Comparison of ENCODE assay signal across 1 cellular context in the genomic region with DNA sequence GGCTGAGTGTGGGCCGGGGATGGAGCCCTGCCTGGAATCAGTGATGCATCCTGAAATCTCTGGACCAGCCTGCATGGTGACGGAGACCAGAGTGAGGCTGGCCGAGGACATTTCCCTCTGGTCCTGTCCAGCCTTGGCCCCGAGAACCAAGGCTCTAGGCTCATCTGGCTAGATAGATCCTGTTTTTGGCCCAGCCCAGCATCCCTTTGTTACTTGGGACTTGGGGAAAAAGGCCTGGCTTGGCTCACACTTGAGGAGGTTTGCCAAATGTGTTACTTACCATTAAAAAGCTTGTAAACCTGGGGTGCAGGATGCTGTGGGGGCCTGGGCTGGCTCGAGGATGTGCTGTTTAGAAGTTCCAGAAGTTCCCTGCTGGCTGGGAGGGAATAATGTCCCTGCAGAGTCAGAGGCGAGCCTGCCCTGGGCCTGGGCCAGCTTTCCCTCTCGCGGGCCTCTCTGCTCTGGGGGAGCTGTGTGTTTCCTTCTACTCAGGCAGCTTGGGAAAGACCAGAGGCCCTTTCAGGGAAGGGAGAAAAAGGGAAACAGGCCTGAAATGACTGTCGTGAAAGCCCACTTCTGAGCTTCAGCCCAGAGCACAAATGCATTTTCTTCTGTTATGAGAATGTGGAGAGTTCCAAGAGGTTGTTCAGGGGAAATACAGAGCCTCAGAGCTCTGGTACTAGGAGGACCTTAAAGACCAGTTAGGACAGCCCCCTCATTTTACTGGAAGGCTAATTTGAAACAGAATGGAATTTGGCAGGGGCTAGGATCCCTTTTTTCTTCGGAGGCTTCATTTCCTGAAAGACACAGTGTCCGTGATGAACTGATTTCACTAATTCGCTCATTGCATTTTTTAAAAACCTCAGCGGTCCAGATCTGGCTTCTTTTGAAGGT.
TF ChIP-seq lines count a peak whose summit lies in the region.

No MANE protein-coding gene starts in this region.

TF ChIP-seq in HepG2, 621 proteins besides CTCF, POLR2A, EP300 and RAD21 (continued from another document and continues in another):
- TF ChIP-seq, protein P1, sequence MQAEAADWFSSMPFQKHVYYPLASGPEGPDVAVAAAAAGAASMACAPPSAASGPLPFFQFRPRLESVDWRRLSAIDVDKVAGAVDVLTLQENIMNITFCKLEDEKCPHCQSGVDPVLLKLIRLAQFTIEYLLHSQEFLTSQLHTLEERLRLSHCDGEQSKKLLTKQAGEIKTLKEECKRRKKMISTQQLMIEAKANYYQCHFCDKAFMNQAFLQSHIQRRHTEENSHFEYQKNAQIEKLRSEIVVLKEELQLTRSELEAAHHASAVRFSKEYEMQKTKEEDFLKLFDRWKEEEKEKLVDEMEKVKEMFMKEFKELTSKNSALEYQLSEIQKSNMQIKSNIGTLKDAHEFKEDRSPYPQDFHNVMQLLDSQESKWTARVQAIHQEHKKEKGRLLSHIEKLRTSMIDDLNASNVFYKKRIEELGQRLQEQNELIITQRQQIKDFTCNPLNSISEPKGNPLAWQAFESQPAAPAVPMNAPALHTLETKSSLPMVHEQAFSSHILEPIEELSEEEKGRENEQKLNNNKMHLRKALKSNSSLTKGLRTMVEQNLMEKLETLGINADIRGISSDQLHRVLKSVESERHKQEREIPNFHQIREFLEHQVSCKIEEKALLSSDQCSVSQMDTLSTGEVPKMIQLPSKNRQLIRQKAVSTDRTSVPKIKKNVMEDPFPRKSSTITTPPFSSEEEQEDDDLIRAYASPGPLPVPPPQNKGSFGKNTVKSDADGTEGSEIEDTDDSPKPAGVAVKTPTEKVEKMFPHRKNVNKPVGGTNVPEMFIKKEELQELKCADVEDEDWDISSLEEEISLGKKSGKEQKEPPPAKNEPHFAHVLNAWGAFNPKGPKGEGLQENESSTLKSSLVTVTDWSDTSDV (CRISPR knock-in tag; IDR thresholded peaks at IDR 0.05), result no peak
- no peak for TF ChIP-seq CENPT (CRISPR knock-in tag; IDR thresholded peaks at IDR 0.05; ENCODE audit: low read depth)
- TF ChIP-seq MZF1 (CRISPR knock-in tag; IDR thresholded peaks at IDR 0.05; ENCODE audit: borderline replicate concordance), result no peak
- TF ChIP-seq, protein P2, sequence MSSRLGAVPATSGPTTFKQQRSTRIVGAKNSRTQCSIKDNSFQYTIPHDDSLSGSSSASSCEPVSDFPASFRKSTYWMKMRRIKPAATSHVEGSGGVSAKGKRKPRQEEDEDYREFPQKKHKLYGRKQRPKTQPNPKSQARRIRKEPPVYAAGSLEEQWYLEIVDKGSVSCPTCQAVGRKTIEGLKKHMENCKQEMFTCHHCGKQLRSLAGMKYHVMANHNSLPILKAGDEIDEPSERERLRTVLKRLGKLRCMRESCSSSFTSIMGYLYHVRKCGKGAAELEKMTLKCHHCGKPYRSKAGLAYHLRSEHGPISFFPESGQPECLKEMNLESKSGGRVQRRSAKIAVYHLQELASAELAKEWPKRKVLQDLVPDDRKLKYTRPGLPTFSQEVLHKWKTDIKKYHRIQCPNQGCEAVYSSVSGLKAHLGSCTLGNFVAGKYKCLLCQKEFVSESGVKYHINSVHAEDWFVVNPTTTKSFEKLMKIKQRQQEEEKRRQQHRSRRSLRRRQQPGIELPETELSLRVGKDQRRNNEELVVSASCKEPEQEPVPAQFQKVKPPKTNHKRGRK (CRISPR knock-in tag; IDR thresholded peaks at IDR 0.05), result no peak
- no peak for TF ChIP-seq HNRNPUL1 (IDR thresholded peaks at IDR 0.05; ENCODE audit: low read depth, low read length)
- TF ChIP-seq RNF2 (conservative IDR thresholded peaks at IDR 0.05; ENCODE audit: low read depth), result no peak
- no peak for TF ChIP-seq ZNF383 (CRISPR knock-in tag; IDR thresholded peaks at IDR 0.05; ENCODE audit: borderline replicate concordance)
- no peak for TF ChIP-seq LCORL (IDR thresholded peaks at IDR 0.05)
- no peak for TF ChIP-seq LCORL (CRISPR knock-in tag; IDR thresholded peaks at IDR 0.05)
- TF ChIP-seq ZNF496 (CRISPR knock-in tag; IDR thresholded peaks at IDR 0.05; ENCODE audit: insufficient replicate concordance), result no peak
- no peak for TF ChIP-seq HIVEP1 (CRISPR knock-in tag; IDR thresholded peaks at IDR 0.05)
- TF ChIP-seq TGIF2 (CRISPR knock-in tag; IDR thresholded peaks at IDR 0.05), result no peak
- no peak for TF ChIP-seq ZSCAN21 (CRISPR knock-in tag; IDR thresholded peaks at IDR 0.05; ENCODE audit: borderline replicate concordance)
- TF ChIP-seq SRSF4 (IDR thresholded peaks at IDR 0.05; ENCODE audit: low read depth, low read length, poor library complexity, severe bottlenecking), result no peak
- TF ChIP-seq NFATC3 (CRISPR knock-in tag; IDR thresholded peaks at IDR 0.05), result no peak
- TF ChIP-seq, protein P3, sequence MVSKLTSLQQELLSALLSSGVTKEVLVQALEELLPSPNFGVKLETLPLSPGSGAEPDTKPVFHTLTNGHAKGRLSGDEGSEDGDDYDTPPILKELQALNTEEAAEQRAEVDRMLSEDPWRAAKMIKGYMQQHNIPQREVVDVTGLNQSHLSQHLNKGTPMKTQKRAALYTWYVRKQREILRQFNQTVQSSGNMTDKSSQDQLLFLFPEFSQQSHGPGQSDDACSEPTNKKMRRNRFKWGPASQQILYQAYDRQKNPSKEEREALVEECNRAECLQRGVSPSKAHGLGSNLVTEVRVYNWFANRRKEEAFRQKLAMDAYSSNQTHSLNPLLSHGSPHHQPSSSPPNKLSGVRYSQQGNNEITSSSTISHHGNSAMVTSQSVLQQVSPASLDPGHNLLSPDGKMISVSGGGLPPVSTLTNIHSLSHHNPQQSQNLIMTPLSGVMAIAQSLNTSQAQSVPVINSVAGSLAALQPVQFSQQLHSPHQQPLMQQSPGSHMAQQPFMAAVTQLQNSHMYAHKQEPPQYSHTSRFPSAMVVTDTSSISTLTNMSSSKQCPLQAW (CRISPR knock-in tag; IDR thresholded peaks at IDR 0.05), result peak; percentile 62; the same call in 1 of the 2 replicates
- no peak for TF ChIP-seq ZSCAN31 (CRISPR knock-in tag; IDR thresholded peaks at IDR 0.05; ENCODE audit: low read depth)
- TF ChIP-seq, protein P4, sequence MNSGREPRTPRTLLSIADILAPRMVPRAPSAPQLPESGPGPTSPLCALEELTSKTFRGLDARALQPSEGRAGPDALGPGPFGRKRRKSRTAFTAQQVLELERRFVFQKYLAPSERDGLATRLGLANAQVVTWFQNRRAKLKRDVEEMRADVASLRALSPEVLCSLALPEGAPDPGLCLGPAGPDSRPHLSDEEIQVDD (CRISPR knock-in tag; IDR thresholded peaks at IDR 0.05; ENCODE audit: borderline replicate concordance), result no peak
- TF ChIP-seq ZNF510 (CRISPR knock-in tag; IDR thresholded peaks at IDR 0.05; ENCODE audit: low read depth), result no peak
- TF ChIP-seq ZNF335 (CRISPR knock-in tag; IDR thresholded peaks at IDR 0.05), result no peak
- no peak for TF ChIP-seq ZNF839 (CRISPR knock-in tag; IDR thresholded peaks at IDR 0.05; ENCODE audit: borderline replicate concordance)
- TF ChIP-seq, protein P5, sequence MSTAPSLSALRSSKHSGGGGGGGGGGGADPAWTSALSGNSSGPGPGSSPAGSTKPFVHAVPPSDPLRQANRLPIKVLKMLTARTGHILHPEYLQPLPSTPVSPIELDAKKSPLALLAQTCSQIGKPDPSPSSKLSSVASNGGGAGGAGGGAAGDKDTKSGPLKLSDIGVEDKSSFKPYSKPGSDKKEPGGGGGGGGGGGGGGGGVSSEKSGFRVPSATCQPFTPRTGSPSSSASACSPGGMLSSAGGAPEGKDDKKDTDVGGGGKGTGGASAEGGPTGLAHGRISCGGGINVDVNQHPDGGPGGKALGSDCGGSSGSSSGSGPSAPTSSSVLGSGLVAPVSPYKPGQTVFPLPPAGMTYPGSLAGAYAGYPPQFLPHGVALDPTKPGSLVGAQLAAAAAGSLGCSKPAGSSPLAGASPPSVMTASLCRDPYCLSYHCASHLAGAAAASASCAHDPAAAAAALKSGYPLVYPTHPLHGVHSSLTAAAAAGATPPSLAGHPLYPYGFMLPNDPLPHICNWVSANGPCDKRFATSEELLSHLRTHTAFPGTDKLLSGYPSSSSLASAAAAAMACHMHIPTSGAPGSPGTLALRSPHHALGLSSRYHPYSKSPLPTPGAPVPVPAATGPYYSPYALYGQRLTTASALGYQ (CRISPR knock-in tag; IDR thresholded peaks at IDR 0.05), result no peak
- no peak for TF ChIP-seq GLI4 (CRISPR knock-in tag; IDR thresholded peaks at IDR 0.05; ENCODE audit: borderline replicate concordance)
- no peak for TF ChIP-seq CENPX (CRISPR knock-in tag; IDR thresholded peaks at IDR 0.05)
- no peak for TF ChIP-seq NFYB (CRISPR knock-in tag; IDR thresholded peaks at IDR 0.05)
- TF ChIP-seq TBP (CRISPR knock-in tag; IDR thresholded peaks at IDR 0.05), result no peak
- TF ChIP-seq MEF2D (CRISPR knock-in tag; IDR thresholded peaks at IDR 0.05), result no peak
- TF ChIP-seq JUNB (CRISPR knock-in tag; IDR thresholded peaks at IDR 0.05; ENCODE audit: borderline replicate concordance), result no peak
- TF ChIP-seq BCL6 (CRISPR knock-in tag; IDR thresholded peaks at IDR 0.05), result 0 out of 2 replicates have a peak, but pooled peaks have one; percentile 23
- TF ChIP-seq, protein P6, sequence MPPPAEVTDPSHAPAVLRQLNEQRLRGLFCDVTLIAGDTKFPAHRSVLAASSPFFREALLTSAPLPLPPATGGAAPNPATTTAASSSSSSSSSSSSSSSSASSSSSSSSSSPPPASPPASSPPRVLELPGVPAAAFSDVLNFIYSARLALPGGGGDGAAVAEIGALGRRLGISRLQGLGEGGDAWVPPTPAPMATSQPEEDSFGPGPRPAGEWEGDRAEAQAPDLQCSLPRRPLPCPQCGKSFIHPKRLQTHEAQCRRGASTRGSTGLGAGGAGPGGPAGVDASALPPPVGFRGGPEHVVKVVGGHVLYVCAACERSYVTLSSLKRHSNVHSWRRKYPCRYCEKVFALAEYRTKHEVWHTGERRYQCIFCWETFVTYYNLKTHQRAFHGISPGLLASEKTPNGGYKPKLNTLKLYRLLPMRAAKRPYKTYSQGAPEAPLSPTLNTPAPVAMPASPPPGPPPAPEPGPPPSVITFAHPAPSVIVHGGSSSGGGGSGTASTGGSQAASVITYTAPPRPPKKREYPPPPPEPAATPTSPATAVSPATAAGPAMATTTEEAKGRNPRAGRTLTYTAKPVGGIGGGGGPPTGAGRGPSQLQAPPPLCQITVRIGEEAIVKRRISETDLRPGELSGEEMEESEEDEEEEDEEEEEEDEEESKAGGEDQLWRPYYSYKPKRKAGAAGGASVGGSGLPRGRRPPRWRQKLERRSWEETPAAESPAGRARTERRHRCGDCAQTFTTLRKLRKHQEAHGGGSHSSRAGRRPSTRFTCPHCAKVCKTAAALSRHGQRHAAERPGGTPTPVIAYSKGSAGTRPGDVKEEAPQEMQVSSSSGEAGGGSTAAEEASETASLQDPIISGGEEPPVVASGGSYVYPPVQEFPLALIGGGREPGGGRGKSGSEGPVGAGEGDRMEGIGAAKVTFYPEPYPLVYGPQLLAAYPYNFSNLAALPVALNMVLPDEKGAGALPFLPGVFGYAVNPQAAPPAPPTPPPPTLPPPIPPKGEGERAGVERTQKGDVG (CRISPR knock-in tag; IDR thresholded peaks at IDR 0.05; ENCODE audit: borderline replicate concordance), result no peak
- no peak for TF ChIP-seq DNMT1 (CRISPR knock-in tag; IDR thresholded peaks at IDR 0.05)
- TF ChIP-seq JDP2 (CRISPR knock-in tag; IDR thresholded peaks at IDR 0.05; ENCODE audit: borderline replicate concordance), result no peak
- TF ChIP-seq SP2 (CRISPR knock-in tag; IDR thresholded peaks at IDR 0.05), result no peak
- 0 out of 2 replicates have a peak, but pooled peaks have one; percentile 16 for TF ChIP-seq ZNF614 (CRISPR knock-in tag; IDR thresholded peaks at IDR 0.05; ENCODE audit: borderline replicate concordance)
- no peak for TF ChIP-seq PAX8 (CRISPR knock-in tag; IDR thresholded peaks at IDR 0.05; ENCODE audit: borderline replicate concordance)
- TF ChIP-seq CBX1 (IDR thresholded peaks at IDR 0.05; ENCODE audit: low read depth), result no peak
- no peak for TF ChIP-seq ATF7-NPFF (CRISPR knock-in tag; IDR thresholded peaks at IDR 0.05; ENCODE audit: low read depth)
- TF ChIP-seq ZNF670 (CRISPR knock-in tag; IDR thresholded peaks at IDR 0.05; ENCODE audit: borderline replicate concordance), result no peak
- TF ChIP-seq NFIC (IDR thresholded peaks at IDR 0.05; ENCODE audit: low read length), result no peak
- TF ChIP-seq ZNF720 (CRISPR knock-in tag; IDR thresholded peaks at IDR 0.05), result no peak
- TF ChIP-seq, protein P7, sequence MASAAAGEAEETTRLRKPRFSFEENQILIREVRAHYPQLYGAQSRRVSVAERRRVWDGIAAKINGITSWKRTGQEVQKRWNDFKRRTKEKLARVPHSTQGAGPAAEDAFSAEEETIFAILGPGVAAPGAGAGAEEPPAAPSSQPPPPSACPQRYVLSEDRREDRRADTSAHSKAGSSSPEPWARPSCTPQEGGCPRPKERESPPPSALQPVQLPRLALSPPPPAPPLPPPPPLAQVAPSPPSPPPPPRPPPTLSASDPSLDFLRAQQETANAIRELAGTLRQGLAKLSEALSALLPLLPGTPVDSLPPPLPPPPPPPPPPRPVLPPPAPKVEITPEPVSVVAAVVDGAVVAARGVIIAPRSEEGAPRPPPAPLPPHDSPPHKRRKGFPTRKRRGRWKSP (CRISPR knock-in tag; IDR thresholded peaks at IDR 0.05), result no peak
- TF ChIP-seq, protein P8, sequence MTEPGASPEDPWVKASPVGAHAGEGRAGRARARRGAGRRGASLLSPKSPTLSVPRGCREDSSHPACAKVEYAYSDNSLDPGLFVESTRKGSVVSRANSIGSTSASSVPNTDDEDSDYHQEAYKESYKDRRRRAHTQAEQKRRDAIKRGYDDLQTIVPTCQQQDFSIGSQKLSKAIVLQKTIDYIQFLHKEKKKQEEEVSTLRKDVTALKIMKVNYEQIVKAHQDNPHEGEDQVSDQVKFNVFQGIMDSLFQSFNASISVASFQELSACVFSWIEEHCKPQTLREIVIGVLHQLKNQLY (CRISPR knock-in tag; IDR thresholded peaks at IDR 0.05), result no peak
- TF ChIP-seq HOXA3 (CRISPR knock-in tag; IDR thresholded peaks at IDR 0.05), result no peak
- TF ChIP-seq, protein P9, sequence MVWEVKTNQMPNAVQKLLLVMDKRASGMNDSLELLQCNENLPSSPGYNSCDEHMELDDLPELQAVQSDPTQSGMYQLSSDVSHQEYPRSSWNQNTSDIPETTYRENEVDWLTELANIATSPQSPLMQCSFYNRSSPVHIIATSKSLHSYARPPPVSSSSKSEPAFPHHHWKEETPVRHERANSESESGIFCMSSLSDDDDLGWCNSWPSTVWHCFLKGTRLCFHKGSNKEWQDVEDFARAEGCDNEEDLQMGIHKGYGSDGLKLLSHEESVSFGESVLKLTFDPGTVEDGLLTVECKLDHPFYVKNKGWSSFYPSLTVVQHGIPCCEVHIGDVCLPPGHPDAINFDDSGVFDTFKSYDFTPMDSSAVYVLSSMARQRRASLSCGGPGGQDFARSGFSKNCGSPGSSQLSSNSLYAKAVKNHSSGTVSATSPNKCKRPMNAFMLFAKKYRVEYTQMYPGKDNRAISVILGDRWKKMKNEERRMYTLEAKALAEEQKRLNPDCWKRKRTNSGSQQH (CRISPR knock-in tag; IDR thresholded peaks at IDR 0.05; ENCODE audit: low read depth), result no peak
- TF ChIP-seq RFX3 (CRISPR knock-in tag; IDR thresholded peaks at IDR 0.05), result no peak
